Comparison of ENCODE assay signal across 25 cellular contexts in the genomic region with DNA sequence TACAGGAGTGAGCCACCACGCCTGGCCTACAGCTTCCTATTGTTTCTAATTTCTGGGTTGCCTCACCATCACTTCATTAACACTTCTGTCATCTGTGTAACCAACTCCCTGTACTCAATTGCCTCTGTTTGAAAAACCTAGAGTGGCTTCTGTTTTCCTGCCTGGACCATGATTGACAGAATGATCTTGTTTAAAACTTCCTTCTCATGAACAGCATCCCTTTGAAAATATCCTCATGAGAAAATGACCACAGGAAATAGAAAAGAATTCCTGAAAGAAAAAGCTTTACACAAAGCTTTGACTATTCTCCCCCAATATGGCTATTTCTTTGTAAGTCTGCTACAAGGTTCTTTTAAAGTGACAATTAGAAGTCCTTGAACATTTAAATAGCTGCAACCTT.
DNase-seq lines count a peak whose midpoint lies in the region; ATAC-seq and TF ChIP-seq lines count a peak whose summit lies in the region.
"Had no signal": no experiment of that assay in that cellular context is flagged by ENCODE, and none has a peak within 500 bp of the region (broad histone marks: within the 10 kb centered on the region; RNA-seq: fewer than 3 reads in every experiment).

No MANE protein-coding gene starts in this region.

- no peaks in the 10 kb centered on the region for H3K36me3 Mint-ChIP-seq in activated T-helper 1 cell treated with anti-CD3 and anti-CD28 coated beads, Interleukin-12 subunit alpha, Interleukin-12 subunit beta, Interleukin-2, Interleukin-4 antibody, amounts not matched to agents 30 ng/mL and 10 ng/mL and 1 ng/mL, durations not matched to agents 14 hours and 24 hours and 36 hours (ENCODE audit: low read depth)
- no peaks in the 10 kb centered on the region for H3K36me3 Mint-ChIP-seq in nephron progenitor cell (ENCODE audit: low read depth)
- H3K36me3 Mint-ChIP-seq: CD8-positive, alpha-beta T cell had no signal

- H3K4me2 ChIP-seq in OCI-LY1 (ENCODE audit: low read length) (no peak overlapping the region), neuronal stem cell (ENCODE audit: insufficient read depth, low read length, poor library complexity, severe bottlenecking) (no peak overlapping the region)

- H3K4me1 Mint-ChIP-seq in activated T-helper 1 cell treated with anti-CD3 and anti-CD28 coated beads, Interleukin-12 subunit alpha, Interleukin-12 subunit beta, Interleukin-2, Interleukin-4 antibody, amounts not matched to agents 30 ng/mL and 10 ng/mL and 1 ng/mL, durations not matched to agents 14 hours and 24 hours and 36 hours (ENCODE audit: low read depth): peaks cover 10% of the 10 kb centered on the region
- no peaks in the 10 kb centered on the region for H3K4me1 Mint-ChIP-seq in nephron progenitor cell

- no peaks in the 10 kb centered on the region for H3F3A ChIP-seq in OCI-LY1 (ENCODE audit: insufficient read depth, low read length)

- no peak overlapping the region for H2BK15ac ChIP-seq in neuronal stem cell (ENCODE audit: low read length)

- no peak overlapping the region for H3K18ac ChIP-seq in neuronal stem cell (ENCODE audit: low read length)

- H3K9ac ChIP-seq in OCI-LY1 (ENCODE audit: low read length) (no peak overlapping the region), neuronal stem cell (ENCODE audit: low read depth, low read length, poor library complexity) (no peak overlapping the region)

- no peak overlapping the region for H2AK5ac ChIP-seq in neuronal stem cell (ENCODE audit: low read depth, low read length)

- H3K36me3 ChIP-seq in OCI-LY1 (ENCODE audit: insufficient read depth, low read length) (no peaks in the 10 kb centered on the region), neuronal stem cell (replicated peaks in 1 of 2; ENCODE audit: control insufficient read depth in 2 of 2, insufficient read depth in 2 of 2, low read length in 2 of 2) (no peaks in the 10 kb centered on the region), MG63 (no peaks in the 10 kb centered on the region)
- H3K36me3 ChIP-seq: SJCRH30 had no signal

- TF ChIP-seq CTCF in OCI-LY1 (IDR thresholded peaks at IDR 0.05; ENCODE audit: low read length) (no peak), nephron progenitor cell (IDR thresholded peaks at IDR 0.05) (no peak)

- no peak overlapping the region for H3K23ac ChIP-seq in neuronal stem cell (ENCODE audit: low read depth, low read length, poor library complexity)

- H4K20me1 ChIP-seq in OCI-LY1 (ENCODE audit: insufficient read depth, low read length): no peaks in the 10 kb centered on the region

- H3K14ac ChIP-seq in neuronal stem cell (ENCODE audit: low read length): no peak overlapping the region

- no peak overlapping the region for H4K91ac ChIP-seq in neuronal stem cell (ENCODE audit: low read depth, low read length, poor library complexity)

- no peaks in the 10 kb centered on the region for H3K79me1 ChIP-seq in neuronal stem cell (ENCODE audit: low read depth, low read length)

- H3K27ac ChIP-seq in OCI-LY1 (ENCODE audit: low read depth, low read length, poor library complexity, severe bottlenecking) (no peak overlapping the region), neuronal stem cell (replicated peaks; ENCODE audit: low read length) (no peak overlapping the region)
- H3K27ac ChIP-seq: SJCRH30 had no signal

- H3K9me3 ChIP-seq in OCI-LY1 (ENCODE audit: low read length): no peaks in the 10 kb centered on the region
- no peaks in the 10 kb centered on the region for H3K9me3 ChIP-seq in neuronal stem cell (replicated peaks in 1 of 2; ENCODE audit: control insufficient read depth in 2 of 2, insufficient read depth in 1 of 2, low read depth in 1 of 2, low read length in 2 of 2)
- H3K9me3 ChIP-seq in MG63: no peaks in the 10 kb centered on the region
- H3K9me3 ChIP-seq: SJCRH30 had no signal

- H2BK5ac ChIP-seq in neuronal stem cell (ENCODE audit: low read length): no peak overlapping the region

- no peaks in the 10 kb centered on the region for H3K79me2 ChIP-seq in OCI-LY1 (ENCODE audit: insufficient read depth, low read length)

- no peaks in the 10 kb centered on the region for H3K9me2 ChIP-seq in OCI-LY1 (ENCODE audit: low read depth, low read length)

- no peak overlapping the region for H2BK120ac ChIP-seq in neuronal stem cell (ENCODE audit: low read depth, low read length)

- DNase-seq in EH (ENCODE audit: low read depth) (peak; percentile 10), nephron progenitor cell (no peak), dedifferentiated amniotic fluid mesenchymal stem cell (ENCODE audit: extremely low spot score) (no peak), neuronal stem cell (ENCODE audit: low spot score) (no peak), MG63 (no peak)
- DNase-seq in activated T-helper 1 cell treated with anti-CD3 and anti-CD28 coated beads, Interleukin-12 subunit alpha, Interleukin-12 subunit beta, Interleukin-2, Interleukin-4 antibody, amounts not matched to agents 30 ng/mL and 10 ng/mL and 1 ng/mL, durations not matched to agents 14 hours and 24 hours and 36 hours (ENCODE audit: low spot score): no peak
- DNase-seq: AML-193; C1 segment of cervical spinal cord; CD8-positive, alpha-beta T cell; DMS 273 treated with DMSO at 0.1 percent for 48 hours; DMS79; GF-D8; H7; KBM-7; NCI-H1048; NCI-H1417; NCI-H1694; NCI-H2081; NCI-H2227 treated with DMSO at 0.1 percent for 48 hours; NCI-H526 treated with DMSO at 0.1 percent for 48 hours; OCI-M1; SJCRH30 had no signal

- no peak overlapping the region for H3K4me3 Mint-ChIP-seq in activated T-helper 1 cell treated with anti-CD3 and anti-CD28 coated beads, Interleukin-12 subunit alpha, Interleukin-12 subunit beta, Interleukin-2, Interleukin-4 antibody, amounts not matched to agents 30 ng/mL and 10 ng/mL and 1 ng/mL, durations not matched to agents 14 hours and 24 hours and 36 hours
- no peak overlapping the region for H3K4me3 Mint-ChIP-seq in nephron progenitor cell
- H3K4me3 Mint-ChIP-seq: CD8-positive, alpha-beta T cell had no signal

- no peak overlapping the region for H4K8ac ChIP-seq in neuronal stem cell (ENCODE audit: low read depth, low read length)

- H3K9me3 Mint-ChIP-seq in activated T-helper 1 cell treated with anti-CD3 and anti-CD28 coated beads, Interleukin-12 subunit alpha, Interleukin-12 subunit beta, Interleukin-2, Interleukin-4 antibody, amounts not matched to agents 30 ng/mL and 10 ng/mL and 1 ng/mL, durations not matched to agents 14 hours and 24 hours and 36 hours: peaks cover 9% of the 10 kb centered on the region
- peaks cover 5% of the 10 kb centered on the region for H3K9me3 Mint-ChIP-seq in nephron progenitor cell
- H3K9me3 Mint-ChIP-seq: CD8-positive, alpha-beta T cell had no signal

- no peaks in the 10 kb centered on the region for H3K27me3 Mint-ChIP-seq in activated T-helper 1 cell treated with anti-CD3 and anti-CD28 coated beads, Interleukin-12 subunit alpha, Interleukin-12 subunit beta, Interleukin-2, Interleukin-4 antibody, amounts not matched to agents 30 ng/mL and 10 ng/mL and 1 ng/mL, durations not matched to agents 14 hours and 24 hours and 36 hours (ENCODE audit: insufficient read depth)
- no peaks in the 10 kb centered on the region for H3K27me3 Mint-ChIP-seq in nephron progenitor cell (ENCODE audit: low read depth, poor library complexity)

- no peak overlapping the region for H3K4ac ChIP-seq in neuronal stem cell (ENCODE audit: low read length)

- peaks cover 11% of the 10 kb centered on the region for H3K4me1 ChIP-seq in OCI-LY1 (ENCODE audit: insufficient read depth, low read length, severe bottlenecking)
- H3K4me1 ChIP-seq in neuronal stem cell (ENCODE audit: control insufficient read depth in 2 of 2, insufficient read depth in 1 of 2, low read depth in 1 of 2, low read length in 2 of 2): no peaks in the 10 kb centered on the region
- H3K4me1 ChIP-seq: SJCRH30 had no signal

- intact Hi-C loops in activated T-helper 1 cell treated with anti-CD3 and anti-CD28 coated beads, Interleukin-12 subunit alpha, Interleukin-12 subunit beta, Interleukin-2, Interleukin-4 antibody, amounts not matched to agents 30 ng/mL and 10 ng/mL and 1 ng/mL, durations not matched to agents 14 hours and 24 hours and 36 hours (cut with micrococcal nuclease): loop anchor here (5.0 kb wide), 1 partner anchor 74 kb away; no protein-coding TSS in a partner anchor

- no CpG with 5 or more reads among the region's 1 CpG for WGBS in neuronal stem cell (ENCODE audit: extremely low coverage in 2 of 2, insufficient read length in 2 of 2, insufficient replicate concordance in 1 of 2), 2 donors

- H3K4me3 ChIP-seq in OCI-LY1 (ENCODE audit: low read depth, low read length, poor library complexity, severe bottlenecking): no peak overlapping the region
- no peak overlapping the region for H3K4me3 ChIP-seq in neuronal stem cell (ENCODE audit: low read length in 2 of 2)
- H3K4me3 ChIP-seq in MG63: no peak overlapping the region
- H3K4me3 ChIP-seq: SJCRH30 had no signal

- ATAC-seq in HG02840 (IDR thresholded peaks at IDR 0.05; ENCODE audit: low FRiP score, unreplicated experiment): no peak
- ATAC-seq: CD8-positive, alpha-beta T cell; Right ventricle myocardium inferior had no signal

- no peak overlapping the region for H2BK12ac ChIP-seq in neuronal stem cell (ENCODE audit: low read length)

- H2AFZ ChIP-seq in OCI-LY1 (ENCODE audit: low read length): peak overlapping the region; percentile 99; the same call in 1 of the 2 replicates
- no peak overlapping the region for H2AFZ ChIP-seq in neuronal stem cell (ENCODE audit: low read length)

- H3K27me3 ChIP-seq in OCI-LY1 (ENCODE audit: insufficient read depth, low read length): no peaks in the 10 kb centered on the region
- H3K27me3 ChIP-seq in neuronal stem cell (ENCODE audit: control insufficient read depth in 3 of 3, insufficient read depth in 3 of 3, low read depth in 1 of 3, low read length in 3 of 3): no peaks in the 10 kb centered on the region
- H3K27me3 ChIP-seq in MG63: no peaks in the 10 kb centered on the region
- H3K27me3 ChIP-seq: SJCRH30 had no signal

- peak overlapping the region; percentile 29 for H3K27ac Mint-ChIP-seq in activated T-helper 1 cell treated with anti-CD3 and anti-CD28 coated beads, Interleukin-12 subunit alpha, Interleukin-12 subunit beta, Interleukin-2, Interleukin-4 antibody, amounts not matched to agents 30 ng/mL and 10 ng/mL and 1 ng/mL, durations not matched to agents 14 hours and 24 hours and 36 hours
- peak overlapping the region; percentile 20 for H3K27ac Mint-ChIP-seq in nephron progenitor cell
- H3K27ac Mint-ChIP-seq: CD8-positive, alpha-beta T cell had no signal
